In genomic region chr6:145135702-145136101, GRCh38 we compare ENCODE assay signal across 2 cellular contexts.
TF ChIP-seq lines count a peak whose summit lies in the region.

No MANE protein-coding gene starts in this region.

TF ChIP-seq in GM23338, 12 proteins besides CTCF, POLR2A, EP300 and RAD21:
- no peak for TF ChIP-seq NANOG (IDR thresholded peaks at IDR 0.05; ENCODE audit: borderline replicate concordance)
- no peak for TF ChIP-seq POLR2AphosphoS5 (IDR thresholded peaks at IDR 0.05; ENCODE audit: low read depth)
- TF ChIP-seq EZH2phosphoT487 (IDR thresholded peaks at IDR 0.05; ENCODE audit: unreplicated experiment) = no peak
- TF ChIP-seq EZH2 (IDR thresholded peaks at IDR 0.05; ENCODE audit: low read depth, unreplicated experiment) = no peak
- TF ChIP-seq ZNF331 (CRISPR knock-in tag; IDR thresholded peaks at IDR 0.05; ENCODE audit: low read depth) = no peak
- TF ChIP-seq ETS1 (IDR thresholded peaks at IDR 0.05) = no peak
- TF ChIP-seq, protein P1, sequence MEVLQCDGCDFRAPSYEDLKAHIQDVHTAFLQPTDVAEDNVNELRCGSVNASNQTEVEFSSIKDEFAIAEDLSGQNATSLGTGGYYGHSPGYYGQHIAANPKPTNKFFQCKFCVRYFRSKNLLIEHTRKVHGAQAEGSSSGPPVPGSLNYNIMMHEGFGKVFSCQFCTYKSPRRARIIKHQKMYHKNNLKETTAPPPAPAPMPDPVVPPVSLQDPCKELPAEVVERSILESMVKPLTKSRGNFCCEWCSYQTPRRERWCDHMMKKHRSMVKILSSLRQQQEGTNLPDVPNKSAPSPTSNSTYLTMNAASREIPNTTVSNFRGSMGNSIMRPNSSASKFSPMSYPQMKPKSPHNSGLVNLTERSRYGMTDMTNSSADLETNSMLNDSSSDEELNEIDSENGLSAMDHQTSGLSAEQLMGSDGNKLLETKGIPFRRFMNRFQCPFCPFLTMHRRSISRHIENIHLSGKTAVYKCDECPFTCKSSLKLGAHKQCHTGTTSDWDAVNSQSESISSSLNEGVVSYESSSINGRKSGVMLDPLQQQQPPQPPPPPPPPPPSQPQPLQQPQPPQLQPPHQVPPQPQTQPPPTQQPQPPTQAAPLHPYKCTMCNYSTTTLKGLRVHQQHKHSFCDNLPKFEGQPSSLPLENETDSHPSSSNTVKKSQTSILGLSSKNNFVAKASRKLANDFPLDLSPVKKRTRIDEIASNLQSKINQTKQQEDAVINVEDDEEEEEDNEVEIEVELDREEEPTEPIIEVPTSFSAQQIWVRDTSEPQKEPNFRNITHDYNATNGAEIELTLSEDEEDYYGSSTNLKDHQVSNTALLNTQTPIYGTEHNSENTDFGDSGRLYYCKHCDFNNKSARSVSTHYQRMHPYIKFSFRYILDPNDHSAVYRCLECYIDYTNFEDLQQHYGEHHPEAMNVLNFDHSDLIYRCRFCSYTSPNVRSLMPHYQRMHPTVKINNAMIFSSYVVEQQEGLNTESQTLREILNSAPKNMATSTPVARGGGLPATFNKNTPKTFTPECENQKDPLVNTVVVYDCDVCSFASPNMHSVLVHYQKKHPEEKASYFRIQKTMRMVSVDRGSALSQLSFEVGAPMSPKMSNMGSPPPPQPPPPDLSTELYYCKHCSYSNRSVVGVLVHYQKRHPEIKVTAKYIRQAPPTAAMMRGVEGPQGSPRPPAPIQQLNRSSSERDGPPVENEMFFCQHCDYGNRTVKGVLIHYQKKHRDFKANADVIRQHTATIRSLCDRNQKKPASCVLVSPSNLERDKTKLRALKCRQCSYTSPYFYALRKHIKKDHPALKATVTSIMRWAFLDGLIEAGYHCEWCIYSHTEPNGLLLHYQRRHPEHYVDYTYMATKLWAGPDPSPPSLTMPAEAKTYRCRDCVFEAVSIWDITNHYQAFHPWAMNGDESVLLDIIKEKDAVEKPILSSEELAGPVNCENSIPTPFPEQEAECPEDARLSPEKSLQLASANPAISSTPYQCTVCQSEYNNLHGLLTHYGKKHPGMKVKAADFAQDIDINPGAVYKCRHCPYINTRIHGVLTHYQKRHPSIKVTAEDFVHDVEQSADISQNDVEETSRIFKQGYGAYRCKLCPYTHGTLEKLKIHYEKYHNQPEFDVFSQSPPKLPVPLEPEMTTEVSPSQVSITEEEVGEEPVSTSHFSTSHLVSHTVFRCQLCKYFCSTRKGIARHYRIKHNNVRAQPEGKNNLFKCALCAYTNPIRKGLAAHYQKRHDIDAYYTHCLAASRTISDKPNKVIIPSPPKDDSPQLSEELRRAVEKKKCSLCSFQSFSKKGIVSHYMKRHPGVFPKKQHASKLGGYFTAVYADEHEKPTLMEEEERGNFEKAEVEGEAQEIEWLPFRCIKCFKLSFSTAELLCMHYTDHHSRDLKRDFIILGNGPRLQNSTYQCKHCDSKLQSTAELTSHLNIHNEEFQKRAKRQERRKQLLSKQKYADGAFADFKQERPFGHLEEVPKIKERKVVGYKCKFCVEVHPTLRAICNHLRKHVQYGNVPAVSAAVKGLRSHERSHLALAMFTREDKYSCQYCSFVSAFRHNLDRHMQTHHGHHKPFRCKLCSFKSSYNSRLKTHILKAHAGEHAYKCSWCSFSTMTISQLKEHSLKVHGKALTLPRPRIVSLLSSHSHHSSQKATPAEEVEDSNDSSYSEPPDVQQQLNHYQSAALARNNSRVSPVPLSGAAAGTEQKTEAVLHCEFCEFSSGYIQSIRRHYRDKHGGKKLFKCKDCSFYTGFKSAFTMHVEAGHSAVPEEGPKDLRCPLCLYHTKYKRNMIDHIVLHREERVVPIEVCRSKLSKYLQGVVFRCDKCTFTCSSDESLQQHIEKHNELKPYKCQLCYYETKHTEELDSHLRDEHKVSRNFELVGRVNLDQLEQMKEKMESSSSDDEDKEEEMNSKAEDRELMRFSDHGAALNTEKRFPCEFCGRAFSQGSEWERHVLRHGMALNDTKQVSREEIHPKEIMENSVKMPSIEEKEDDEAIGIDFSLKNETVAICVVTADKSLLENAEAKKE (CRISPR knock-in tag; IDR thresholded peaks at IDR 0.05) = no peak
- TF ChIP-seq REST (IDR thresholded peaks at IDR 0.05; ENCODE audit: unreplicated experiment) = no peak
- no peak for TF ChIP-seq ZNF114 (CRISPR knock-in tag; IDR thresholded peaks at IDR 0.05)
- TF ChIP-seq JUNB (IDR thresholded peaks at IDR 0.05; ENCODE audit: unreplicated experiment) = no peak
- no peak for TF ChIP-seq STAT1 (IDR thresholded peaks at IDR 0.05; ENCODE audit: unreplicated experiment)
- no peak for TF ChIP-seq CREB1 (CRISPR knock-in tag; IDR thresholded peaks at IDR 0.05; ENCODE audit: low read depth)
TF ChIP-seq in GM23338: peak in this region for 0.

TF ChIP-seq in H1, 55 proteins besides CTCF, POLR2A, EP300 and RAD21:
- TF ChIP-seq TAF7 (optimal IDR thresholded peaks at IDR 0.05; ENCODE audit: borderline replicate concordance, low read depth, low read length) = no peak
- no peak for TF ChIP-seq YY1 (IDR thresholded peaks at IDR 0.05; ENCODE audit: low read depth, low read length)
- no peak for TF ChIP-seq CBX5 (IDR thresholded peaks at IDR 0.05; ENCODE audit: low read depth, low read length)
- TF ChIP-seq CHD1 (IDR thresholded peaks at IDR 0.05; ENCODE audit: low read depth, low read length) = no peak
- TF ChIP-seq TCF12 (IDR thresholded peaks at IDR 0.05; ENCODE audit: low read depth, low read length) = no peak
- TF ChIP-seq, protein P2, sequence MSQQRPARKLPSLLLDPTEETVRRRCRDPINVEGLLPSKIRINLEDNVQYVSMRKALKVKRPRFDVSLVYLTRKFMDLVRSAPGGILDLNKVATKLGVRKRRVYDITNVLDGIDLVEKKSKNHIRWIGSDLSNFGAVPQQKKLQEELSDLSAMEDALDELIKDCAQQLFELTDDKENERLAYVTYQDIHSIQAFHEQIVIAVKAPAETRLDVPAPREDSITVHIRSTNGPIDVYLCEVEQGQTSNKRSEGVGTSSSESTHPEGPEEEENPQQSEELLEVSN (IDR thresholded peaks at IDR 0.05) = no peak
- TF ChIP-seq KDM5A (IDR thresholded peaks at IDR 0.05; ENCODE audit: low read length) = no peak
- no peak for TF ChIP-seq BACH1 (IDR thresholded peaks at IDR 0.05; ENCODE audit: low read length)
- no peak for TF ChIP-seq SIN3A (conservative IDR thresholded peaks at IDR 0.05 in 1 of 2, IDR thresholded peaks at IDR 0.05 in 1 of 2; ENCODE audit: low read depth in 1 of 2, low read length in 2 of 2)
- TF ChIP-seq, protein P3, sequence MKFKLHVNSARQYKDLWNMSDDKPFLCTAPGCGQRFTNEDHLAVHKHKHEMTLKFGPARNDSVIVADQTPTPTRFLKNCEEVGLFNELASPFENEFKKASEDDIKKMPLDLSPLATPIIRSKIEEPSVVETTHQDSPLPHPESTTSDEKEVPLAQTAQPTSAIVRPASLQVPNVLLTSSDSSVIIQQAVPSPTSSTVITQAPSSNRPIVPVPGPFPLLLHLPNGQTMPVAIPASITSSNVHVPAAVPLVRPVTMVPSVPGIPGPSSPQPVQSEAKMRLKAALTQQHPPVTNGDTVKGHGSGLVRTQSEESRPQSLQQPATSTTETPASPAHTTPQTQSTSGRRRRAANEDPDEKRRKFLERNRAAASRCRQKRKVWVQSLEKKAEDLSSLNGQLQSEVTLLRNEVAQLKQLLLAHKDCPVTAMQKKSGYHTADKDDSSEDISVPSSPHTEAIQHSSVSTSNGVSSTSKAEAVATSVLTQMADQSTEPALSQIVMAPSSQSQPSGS (IDR thresholded peaks at IDR 0.05; ENCODE audit: low read length) = no peak
- TF ChIP-seq, protein P4, sequence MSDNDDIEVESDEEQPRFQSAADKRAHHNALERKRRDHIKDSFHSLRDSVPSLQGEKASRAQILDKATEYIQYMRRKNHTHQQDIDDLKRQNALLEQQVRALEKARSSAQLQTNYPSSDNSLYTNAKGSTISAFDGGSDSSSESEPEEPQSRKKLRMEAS (IDR thresholded peaks at IDR 0.05) = no peak
- TF ChIP-seq SAP30 (IDR thresholded peaks at IDR 0.05; ENCODE audit: insufficient read depth, insufficient replicate concordance, low read length) = no peak
- TF ChIP-seq SIX5 (IDR thresholded peaks at IDR 0.05; ENCODE audit: low read depth, low read length) = no peak
- no peak for TF ChIP-seq RBBP5 (IDR thresholded peaks at IDR 0.05; ENCODE audit: borderline replicate concordance, low read depth, low read length)
- no peak for TF ChIP-seq CBX8 (IDR thresholded peaks at IDR 0.05; ENCODE audit: borderline replicate concordance, low read depth, low read length)
- no peak for TF ChIP-seq KDM4A (IDR thresholded peaks at IDR 0.05; ENCODE audit: low read depth, low read length, severe bottlenecking)
